In the genomic region with DNA sequence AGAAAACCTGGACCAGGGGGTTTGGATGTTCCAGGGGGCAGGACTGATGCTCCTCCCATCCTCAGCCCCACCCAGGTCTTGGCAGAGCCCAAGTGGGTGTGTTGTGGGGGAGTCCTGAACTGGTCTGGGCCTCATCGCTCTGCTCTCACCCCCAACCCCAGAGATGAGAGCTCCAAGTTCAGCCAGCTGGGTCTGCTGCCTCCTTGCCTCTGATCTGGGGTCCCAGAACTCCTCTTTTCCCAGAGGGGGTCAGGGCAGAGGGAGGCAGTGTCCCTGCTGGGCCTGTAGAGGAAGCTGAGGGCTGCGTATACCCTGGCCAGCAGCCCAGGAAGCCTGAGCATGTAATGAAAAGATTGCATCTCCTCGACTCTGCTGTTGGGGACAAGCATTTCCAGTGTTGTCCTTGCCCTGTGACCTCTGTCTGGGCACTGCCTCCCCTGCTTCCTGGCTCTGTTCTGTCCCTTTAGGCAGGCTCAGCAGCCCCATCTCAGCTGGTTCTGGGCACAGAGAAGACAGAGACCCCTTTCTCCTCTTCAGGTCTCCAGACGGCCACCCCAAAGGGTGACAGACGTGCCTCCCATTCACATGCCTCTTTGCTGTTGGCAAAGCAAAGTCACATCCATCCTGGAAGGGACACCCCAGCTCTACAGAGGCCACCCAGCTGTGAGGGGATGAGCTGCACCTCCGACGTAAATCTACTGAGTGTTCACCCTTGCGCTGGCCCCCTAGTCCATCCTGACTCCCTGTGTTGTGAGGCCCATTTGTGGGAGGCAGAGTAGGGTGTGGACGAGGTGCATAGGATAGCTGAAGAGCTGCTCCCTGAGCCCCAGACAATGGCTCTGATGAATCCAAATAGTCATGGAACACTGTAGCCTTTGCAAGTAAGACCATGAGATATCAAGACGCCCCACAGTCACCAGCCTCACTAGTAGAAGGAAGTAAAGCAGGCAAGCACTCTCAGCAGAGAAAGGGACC, we compare ENCODE assay signal across 1 cellular context.
A peak's percentile ranks its signal among the peaks of the same experiment; 100 is the strongest.
TF ChIP-seq lines count a peak whose summit lies in the region.

No MANE protein-coding gene starts in this region.

TF ChIP-seq in K562, 482 proteins besides CTCF, POLR2A, EP300 and RAD21 (continued from another document and continues in another):
- peak; percentile 15; the same call in 1 of the 2 replicates for TF ChIP-seq REST (CRISPR knock-in tag; IDR thresholded peaks at IDR 0.05; ENCODE audit: low read depth)
- peak; percentile 85 for TF ChIP-seq ZBTB9 (CRISPR knock-in tag; IDR thresholded peaks at IDR 0.05)
- no peak for TF ChIP-seq BRCA1 (IDR thresholded peaks at IDR 0.05)
- no peak for TF ChIP-seq BRCA1 (CRISPR knock-in tag; IDR thresholded peaks at IDR 0.05)
- no peak for TF ChIP-seq PRMT5 (CRISPR knock-in tag; IDR thresholded peaks at IDR 0.05)
- no peak for TF ChIP-seq POLR3A (IDR thresholded peaks at IDR 0.05; ENCODE audit: borderline replicate concordance, extremely low read depth, insufficient read depth, insufficient read length)
- no peak for TF ChIP-seq LCOR (CRISPR knock-in tag; IDR thresholded peaks at IDR 0.05)
- no peak for TF ChIP-seq PPARD (CRISPR knock-in tag; IDR thresholded peaks at IDR 0.05)
- peak; percentile 36; the same call in 1 of the 2 replicates for TF ChIP-seq PTRF (tag; IDR thresholded peaks at IDR 0.05)
- no peak for TF ChIP-seq ARNT (IDR thresholded peaks at IDR 0.05)
- no peak for TF ChIP-seq CCNT2 (IDR thresholded peaks at IDR 0.05; ENCODE audit: borderline replicate concordance, extremely low read depth, insufficient read length, low read depth, low read length)
- no peak for TF ChIP-seq SRSF3 (IDR thresholded peaks at IDR 0.05; ENCODE audit: insufficient read depth, low read length)
- no peak for TF ChIP-seq RBM14 (IDR thresholded peaks at IDR 0.05; ENCODE audit: borderline replicate concordance, insufficient read depth, low read depth, low read length)
- no peak for TF ChIP-seq GTF2B (IDR thresholded peaks at IDR 0.05; ENCODE audit: extremely low read depth, insufficient read length)
- no peak for TF ChIP-seq MAFK (IDR thresholded peaks at IDR 0.05; ENCODE audit: low read length)
- TF ChIP-seq SMC3 (conservative IDR thresholded peaks at IDR 0.05; ENCODE audit: insufficient read depth, low read depth, low read length), result 0 out of 2 replicates have a peak, but pooled peaks have one; percentile 2
- TF ChIP-seq SLC30A9 (CRISPR knock-in tag; IDR thresholded peaks at IDR 0.05), result no peak
- no peak for TF ChIP-seq SNAPC5 (CRISPR knock-in tag; IDR thresholded peaks at IDR 0.05)
- 0 out of 2 replicates have a peak, but pooled peaks have one; percentile 26 for TF ChIP-seq CC2D1A (IDR thresholded peaks at IDR 0.05)
- TF ChIP-seq SMAD3 (CRISPR knock-in tag; conservative IDR thresholded peaks at IDR 0.05), result no peak
- TF ChIP-seq PURB (CRISPR knock-in tag; IDR thresholded peaks at IDR 0.05; ENCODE audit: low read depth), result no peak
- peak; percentile 23 for TF ChIP-seq RBBP5 (IDR thresholded peaks at IDR 0.05; ENCODE audit: borderline replicate concordance, insufficient read depth, low read length, poor library complexity, severe bottlenecking)
- no peak for TF ChIP-seq HDAC8 (tag; IDR thresholded peaks at IDR 0.05)
- TF ChIP-seq CHCHD3 (CRISPR knock-in tag; IDR thresholded peaks at IDR 0.05), result no peak
- TF ChIP-seq SMAD2 (IDR thresholded peaks at IDR 0.05; ENCODE audit: low read depth, low read length), result no peak
- peak; percentile 97 for TF ChIP-seq ATF7 (IDR thresholded peaks at IDR 0.05)
- TF ChIP-seq AFF4 (CRISPR knock-in tag; IDR thresholded peaks at IDR 0.05), result no peak
- TF ChIP-seq HMG20A (CRISPR knock-in tag; conservative IDR thresholded peaks at IDR 0.05), result no peak
- TF ChIP-seq FOXJ3 (CRISPR knock-in tag; IDR thresholded peaks at IDR 0.05), result no peak
- no peak for TF ChIP-seq SP2 (IDR thresholded peaks at IDR 0.05; ENCODE audit: extremely low read depth, low read depth, low read length, poor library complexity, severe bottlenecking)
- TF ChIP-seq SUPT5H (IDR thresholded peaks at IDR 0.05), result no peak
- TF ChIP-seq ZNF830 (CRISPR knock-in tag; IDR thresholded peaks at IDR 0.05), result no peak
- peak; percentile 7; the same call in 1 of the 2 replicates for TF ChIP-seq GATAD2B (IDR thresholded peaks at IDR 0.05; ENCODE audit: borderline replicate concordance)
- TF ChIP-seq CHD2 (IDR thresholded peaks at IDR 0.05; ENCODE audit: low read depth, low read length), result no peak
- TF ChIP-seq TEAD1 (CRISPR knock-in tag; IDR thresholded peaks at IDR 0.05), result no peak; a peak in 1 of 4 replicates
- TF ChIP-seq MNT (conservative IDR thresholded peaks at IDR 0.05), result 0 out of 4 replicates have a peak, but pooled peaks of 1 of the 2 experiments have one; percentile 23
- TF ChIP-seq, protein P1, sequence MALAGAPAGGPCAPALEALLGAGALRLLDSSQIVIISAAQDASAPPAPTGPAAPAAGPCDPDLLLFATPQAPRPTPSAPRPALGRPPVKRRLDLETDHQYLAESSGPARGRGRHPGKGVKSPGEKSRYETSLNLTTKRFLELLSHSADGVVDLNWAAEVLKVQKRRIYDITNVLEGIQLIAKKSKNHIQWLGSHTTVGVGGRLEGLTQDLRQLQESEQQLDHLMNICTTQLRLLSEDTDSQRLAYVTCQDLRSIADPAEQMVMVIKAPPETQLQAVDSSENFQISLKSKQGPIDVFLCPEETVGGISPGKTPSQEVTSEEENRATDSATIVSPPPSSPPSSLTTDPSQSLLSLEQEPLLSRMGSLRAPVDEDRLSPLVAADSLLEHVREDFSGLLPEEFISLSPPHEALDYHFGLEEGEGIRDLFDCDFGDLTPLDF (CRISPR knock-in tag; IDR thresholded peaks at IDR 0.05), result no peak
- TF ChIP-seq HDAC3 (IDR thresholded peaks at IDR 0.05; ENCODE audit: borderline replicate concordance, partially characterized antibody), result no peak
- peak; percentile 76 for TF ChIP-seq ZNF589 (CRISPR knock-in tag; IDR thresholded peaks at IDR 0.05; ENCODE audit: low read depth)
- no peak for TF ChIP-seq NCOA4 (IDR thresholded peaks at IDR 0.05; ENCODE audit: partially characterized antibody)
